ENCODE assay signal across 8 cellular contexts in genomic region chr14:103188691-103189480, GRCh38.
DNase-seq lines count a peak whose midpoint lies in the region; ATAC-seq and TF ChIP-seq lines count a peak whose summit lies in the region.

No MANE protein-coding gene starts in this region.

- no peak overlapping the region for H2BK120ac ChIP-seq in mesendoderm (ENCODE audit: low read depth, low read length)

- intact Hi-C loops in tibial artery (cut with DNase I; ENCODE audit: low total_unique reads), result loop anchor here (10.0 kb wide), 1 partner anchor 84 kb away; no protein-coding TSS in a partner anchor

- H3K23ac ChIP-seq in mesendoderm (ENCODE audit: low read length), result no peak overlapping the region

- peak; percentile 5 for DNase-seq in stimulated activated CD4-positive, alpha-beta T cell treated with anti-CD3 and anti-CD28 coated beads, Interleukin-12 subunit alpha, Interleukin-12 subunit beta, amount 100 ng/mL, for 4 hours
- no peak for DNase-seq in stimulated activated CD4-positive, alpha-beta T cell treated with anti-CD3 and anti-CD28 coated beads, Interleukin-4, amount 100 ng/mL, for 24 hours
- DNase-seq in dermis blood vessel endothelial cell, result peak; percentile 53
- no peak for DNase-seq in mesendoderm
- DNase-seq in tibial artery, result no peak
- DNase-seq in HEK293T (ENCODE audit: extremely low spot score), result no peak
- DNase-seq in midbrain (lab: John Stamatoyannopoulos, UW), result no peak

- H2BK5ac ChIP-seq in mesendoderm (ENCODE audit: low read length), result no peak overlapping the region

- no peaks in the 10 kb centered on the region for H3K79me2 ChIP-seq in mesendoderm (ENCODE audit: control insufficient read depth, insufficient read depth, low read length)

- ATAC-seq in HG02642 (IDR thresholded peaks at IDR 0.05; ENCODE audit: poor library complexity, unreplicated experiment), result no peak

- peak; percentile 10 to 18 for TF ChIP-seq CTCF in tibial artery (IDR thresholded peaks at IDR 0.05)

- H2AK5ac ChIP-seq in mesendoderm (ENCODE audit: low read length), result no peak overlapping the region

- no CpG with 5 or more reads among the region's 68 CpGs for WGBS in mesendoderm (ENCODE audit: extremely low coverage, insufficient coverage, low lambda C conversion rate)

- H4K5ac ChIP-seq in mesendoderm (ENCODE audit: low read length), result no peak overlapping the region

- POLR2A ChIA-PET in HEK293T (lab: Yijun Ruan, JAX), result no interaction called here

- H3K79me1 ChIP-seq in mesendoderm (ENCODE audit: low read length), result no peaks in the 10 kb centered on the region

- CTCF ChIA-PET in HEK293T (lab: Yijun Ruan, JAX), result no interaction called here

- H3K9me3 ChIP-seq in tibial artery, result no peaks in the 10 kb centered on the region

- peak overlapping the region; percentile 64 for H3K18ac ChIP-seq in mesendoderm (ENCODE audit: low read length)

- H3K4me1 ChIP-seq in mesendoderm (ENCODE audit: control insufficient read depth, low read depth, low read length) (peaks cover 4% of the 10 kb centered on the region), tibial artery (peaks cover 0 to 9% (median 7%) of the 10 kb centered on the region in 4 donors)

- H4K8ac ChIP-seq in mesendoderm (ENCODE audit: low read depth, low read length), result no peak overlapping the region

- H3K27me3 ChIP-seq in mesendoderm (ENCODE audit: insufficient read depth, low read length, poor library complexity) (no peaks in the 10 kb centered on the region), tibial artery (peaks cover 0 to 52% of the 10 kb centered on the region in 2 donors)

- H3K36me3 ChIP-seq in mesendoderm (ENCODE audit: control insufficient read depth, insufficient read depth, low read length) (no peaks in the 10 kb centered on the region), tibial artery (no peaks in the 10 kb centered on the region)

- H3K4me2 ChIP-seq in mesendoderm (ENCODE audit: low read length), result peak overlapping the region; percentile 61

- peak overlapping the region; percentile 76 for H3K56ac ChIP-seq in mesendoderm (ENCODE audit: low read length)

- H3K27ac ChIP-seq in mesendoderm (ENCODE audit: low read depth, low read length), result no peak overlapping the region
- H3K27ac ChIP-seq in tibial artery, result no peak overlapping the region

- H3K4me3 ChIP-seq in mesendoderm (ENCODE audit: low read length) (peak overlapping the region; percentile 34), tibial artery (peak overlapping the region; percentile 12 to 40)

- H3K4ac ChIP-seq in mesendoderm (ENCODE audit: low read depth, low read length), result peak overlapping the region; percentile 38

- peak overlapping the region; percentile 64 for H3K9ac ChIP-seq in mesendoderm (ENCODE audit: low read length)

- no peak overlapping the region for H2BK15ac ChIP-seq in mesendoderm (replicated peaks; ENCODE audit: low read depth)

TF ChIP-seq in HEK293T, 16 proteins besides CTCF, POLR2A, EP300 and RAD21:
- no peak for TF ChIP-seq CTBP1 (IDR thresholded peaks at IDR 0.05; ENCODE audit: borderline replicate concordance)
- no peak for TF ChIP-seq SP1 (IDR thresholded peaks at IDR 0.05)

Comparison
In these comparisons a context has a peak if more than half of its experiments do, and no peak if none do; other contexts are left out.
1. DNase-seq: peak in stimulated activated CD4-positive, alpha-beta T cell treated with anti-CD3 and anti-CD28 coated beads, Interleukin-12 subunit alpha, Interleukin-12 subunit beta, amount 100 ng/mL, for 4 hours (single experiment) and dermis blood vessel endothelial cell (single experiment); none in stimulated activated CD4-positive, alpha-beta T cell treated with anti-CD3 and anti-CD28 coated beads, Interleukin-4, amount 100 ng/mL, for 24 hours (single experiment), mesendoderm (single experiment), tibial artery (0 of 2), HEK293T (single experiment) and midbrain (single experiment).